ENCODE assay signal across 8 cellular contexts in genomic region chrX:116009871-116010710, GRCh38.
DNase-seq lines count a peak whose midpoint lies in the region; ATAC-seq and TF ChIP-seq lines count a peak whose summit lies in the region.

No MANE protein-coding gene starts in this region.

- no peak overlapping the region for H3K27ac Mint-ChIP-seq in activated CD4-positive, alpha-beta memory T cell treated with anti-CD3 and anti-CD28 coated beads for 36 hours
- H3K27ac Mint-ChIP-seq in T-cell, result no peak overlapping the region

- H3K36me3 ChIP-seq in KMS-11 (ENCODE audit: insufficient read depth) (no peaks in the 10 kb centered on the region), left lung (no peaks in the 10 kb centered on the region)

- peak overlapping the region; percentile 95 for H3K27ac ChIP-seq in KMS-11
- peak overlapping the region; percentile 28 to 59 for H3K27ac ChIP-seq in left lung

- peak overlapping the region; percentile 62; the same call in 1 of the 2 replicates for H3K9ac ChIP-seq in KMS-11

- no peaks in the 10 kb centered on the region for H3K9me3 ChIP-seq in left lung

- peak in 1 of 2 donors; percentile 47 for DNase-seq in left lung
- no peak for DNase-seq in activated CD4-positive, alpha-beta memory T cell treated with anti-CD3 and anti-CD28 coated beads for 36 hours
- no peak for DNase-seq in retina
- DNase-seq in T-cell, result no peak
- DNase-seq in activated T-cell treated with anti-CD3 and anti-CD28 coated beads for 4 hours, result no peak

- H3K36me3 Mint-ChIP-seq in activated CD4-positive, alpha-beta memory T cell treated with anti-CD3 and anti-CD28 coated beads for 36 hours, result no peaks in the 10 kb centered on the region
- H3K36me3 Mint-ChIP-seq in T-cell, result no peaks in the 10 kb centered on the region

- TF ChIP-seq POLR2A in GM18505 (IDR thresholded peaks at IDR 0.05; ENCODE audit: borderline replicate concordance, extremely low read depth, insufficient read depth, insufficient read length), result no peak

- POLR2A ChIA-PET in activated CD4-positive, alpha-beta memory T cell treated with anti-CD3 and anti-CD28 coated beads for 36 hours (lab: Charles Lee), result no interaction called here
- POLR2A ChIA-PET in T-cell (lab: Charles Lee), result interaction anchor here in 1 of 2 donors (0.6 kb wide), 1 partner anchor 14 kb away, joined by 3 read pairs; no protein-coding TSS in a partner anchor

- no peaks in the 10 kb centered on the region for H4K20me1 ChIP-seq in KMS-11 (ENCODE audit: insufficient read depth)

- H3K27me3 Mint-ChIP-seq in activated CD4-positive, alpha-beta memory T cell treated with anti-CD3 and anti-CD28 coated beads for 36 hours, result no peaks in the 10 kb centered on the region
- H3K27me3 Mint-ChIP-seq in T-cell, result peaks cover 0 to 18% of the 10 kb centered on the region in 2 donors

- TF ChIP-seq CTCF in KMS-11 (conservative IDR thresholded peaks at IDR 0.05; ENCODE audit: low read depth, low read length) (no peak), left lung (IDR thresholded peaks at IDR 0.05) (no peak)

- H3K4me3 Mint-ChIP-seq in activated CD4-positive, alpha-beta memory T cell treated with anti-CD3 and anti-CD28 coated beads for 36 hours, result no peak overlapping the region
- H3K4me3 Mint-ChIP-seq in T-cell, result no peak overlapping the region

- ATAC-seq in GM18505 (IDR thresholded peaks at IDR 0.05; ENCODE audit: unreplicated experiment) (peak; percentile 76), GM21786 (IDR thresholded peaks at IDR 0.05; ENCODE audit: unreplicated experiment) (peak; percentile 76), left lung (peak; percentile 78), T-cell (replicated peaks in 1 of 4) (no peak)

- H3K79me2 ChIP-seq in KMS-11 (ENCODE audit: insufficient read depth, low read depth), result no peaks in the 10 kb centered on the region

- peak overlapping the region; percentile 71 for H3K4me2 ChIP-seq in KMS-11

- no peaks in the 10 kb centered on the region for H3K4me1 Mint-ChIP-seq in activated CD4-positive, alpha-beta memory T cell treated with anti-CD3 and anti-CD28 coated beads for 36 hours (ENCODE audit: low read depth)
- no peaks in the 10 kb centered on the region for H3K4me1 Mint-ChIP-seq in T-cell

- H3K27me3 ChIP-seq in KMS-11 (ENCODE audit: insufficient read depth, low read depth) (no peaks in the 10 kb centered on the region), left lung (peaks cover 0 to 8% of the 10 kb centered on the region in 2 donors)

- H3K4me3 ChIP-seq in KMS-11 (IDR thresholded peaks at IDR 0.05; ENCODE audit: insufficient read depth, low read depth, low read length), result no peak overlapping the region
- H3K4me3 ChIP-seq in left lung, result no peak overlapping the region

- peak overlapping the region; percentile 62 for H2AFZ ChIP-seq in KMS-11 (ENCODE audit: low read depth)

- intact Hi-C loops in left lung (cut with DNase I), result no loop called here
- intact Hi-C loops in activated CD4-positive, alpha-beta memory T cell treated with anti-CD3 and anti-CD28 coated beads for 36 hours (cut with micrococcal nuclease), result no loop called here

- peaks cover 14% of the 10 kb centered on the region for H3K9me3 Mint-ChIP-seq in activated CD4-positive, alpha-beta memory T cell treated with anti-CD3 and anti-CD28 coated beads for 36 hours
- H3K9me3 Mint-ChIP-seq in T-cell, result peaks cover 0 to 18% (median 8%) of the 10 kb centered on the region in 3 donors

- CTCF ChIA-PET in activated CD4-positive, alpha-beta memory T cell treated with anti-CD3 and anti-CD28 coated beads for 36 hours (lab: Charles Lee), result no interaction called here
- CTCF ChIA-PET in T-cell (lab: Charles Lee), result no interaction called here

- H3K4me1 ChIP-seq in KMS-11 (ENCODE audit: low read depth, poor library complexity, severe bottlenecking), result peaks cover 55% of the 10 kb centered on the region
- no peaks in the 10 kb centered on the region for H3K4me1 ChIP-seq in left lung

Comparison
In these comparisons a context has a peak if more than half of its experiments do, and no peak if none do; other contexts are left out.
1. ATAC-seq: peak in GM18505 (single experiment), GM21786 (single experiment) and left lung (single experiment); none in T-cell (0 of 4).